ENCODE assay signal across 7 cellular contexts in the genomic region with DNA sequence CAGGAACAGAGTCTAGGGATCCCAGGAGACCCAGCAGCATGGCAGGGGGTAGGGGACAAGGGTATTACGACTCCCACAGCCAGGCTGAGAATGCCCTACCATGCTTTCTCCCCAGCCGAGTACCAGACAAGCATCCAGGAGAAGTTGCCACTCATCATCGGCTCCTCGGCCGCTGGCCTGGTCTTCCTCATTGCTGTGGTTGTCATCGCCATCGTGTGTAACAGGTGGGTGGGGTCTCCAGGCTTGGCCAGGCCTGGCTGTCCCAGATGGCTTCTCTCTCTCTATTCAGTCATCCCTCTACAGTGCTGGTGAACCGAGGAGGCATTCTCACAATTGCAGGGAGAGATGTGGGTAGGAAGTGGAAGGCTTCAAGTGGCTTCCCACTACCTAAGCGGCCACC.
"Had no signal": no experiment of that assay in that cellular context is flagged by ENCODE, and none has a peak within 500 bp of the region (broad histone marks: within the 10 kb centered on the region; RNA-seq: fewer than 3 reads in every experiment).

No MANE protein-coding gene starts in this region.

- H3K4me3 ChIP-seq: GM23248, HAP-1 had no signal

- H3K4me1 ChIP-seq: HAP-1 had no signal

- H3K27ac ChIP-seq: GM23248 had no signal

- H3K9ac ChIP-seq: GM23248 had no signal

- ATAC-seq: HCT116 had no signal

- H3K9me3 ChIP-seq: HAP-1 had no signal

- FAIRE-seq: HTR-8/SVneo had no signal

- DNase-seq: GM23248, GOT3, H7, IMR-90 had no signal

- H3K36me3 ChIP-seq: HAP-1 had no signal
